Comparison of ENCODE assay signal across 1 cellular context in genomic region chr20:46361386-46361785, GRCh38.
TF ChIP-seq lines count a peak whose summit lies in the region.

No MANE protein-coding gene starts in this region.

TF ChIP-seq in HepG2, 621 proteins besides CTCF, POLR2A, EP300 and RAD21:
- TF ChIP-seq STAG1 (CRISPR knock-in tag; IDR thresholded peaks at IDR 0.05) (no peak), ZNF407 (CRISPR knock-in tag; IDR thresholded peaks at IDR 0.05; ENCODE audit: not compliant biosample characterization) (peak; percentile 1), SRF (IDR thresholded peaks at IDR 0.05; ENCODE audit: low read depth, low read length) (no peak)
TF ChIP-seq in HepG2: peak in this region for 1.
